1 cellular context compared by ENCODE assay signal in genomic region chr18:22703883-22704626, GRCh38.
TF ChIP-seq lines count a peak whose summit lies in the region.

No MANE protein-coding gene starts in this region.

TF ChIP-seq in K562, 482 proteins besides CTCF, POLR2A, EP300 and RAD21 (continued from another document):
- TF ChIP-seq DACH1 (IDR thresholded peaks at IDR 0.05; ENCODE audit: partially characterized antibody) (peak; percentile 71), WHSC1 (IDR thresholded peaks at IDR 0.05; ENCODE audit: low read length) (no peak), MCM5 (IDR thresholded peaks at IDR 0.05; ENCODE audit: low read depth) (no peak), CHD4 (IDR thresholded peaks at IDR 0.05; ENCODE audit: insufficient read depth, insufficient replicate concordance, low read depth, low read length, poor library complexity, severe bottlenecking) (no peak), USF1 (CRISPR knock-in tag; IDR thresholded peaks at IDR 0.05) (no peak), KDM1A (IDR thresholded peaks at IDR 0.05) (peak; percentile 31 to 32; a peak in 1 of 4 replicates), MNT (conservative IDR thresholded peaks at IDR 0.05) (no peak), ARID3A (IDR thresholded peaks at IDR 0.05; ENCODE audit: borderline replicate concordance, low read depth, low read length) (0 out of 2 replicates have a peak, but pooled peaks have one; percentile 33), VEZF1 (CRISPR knock-in tag; IDR thresholded peaks at IDR 0.05) (peak; percentile 24; the same call in 1 of the 2 replicates), SRSF3 (IDR thresholded peaks at IDR 0.05; ENCODE audit: insufficient read depth, low read length) (no peak), HNRNPK (IDR thresholded peaks at IDR 0.05; ENCODE audit: low read depth, low read length, poor library complexity, severe bottlenecking) (no peak), TEAD1 (CRISPR knock-in tag; IDR thresholded peaks at IDR 0.05) (peak; percentile 98 to 99), SMC3 (conservative IDR thresholded peaks at IDR 0.05; ENCODE audit: insufficient read depth, low read depth, low read length) (peak; percentile 61)
